ENCODE assay signal across 8 cellular contexts in genomic region chr9:127154390-127155191, GRCh38. TPM values are rescaled to one million over a fixed set of nuclear protein-coding genes. Genes with fewer than 3 reads are reported as not detected.
DNase-seq lines count a peak whose midpoint lies in the region; ATAC-seq and TF ChIP-seq lines count a peak whose summit lies in the region.

No MANE protein-coding gene starts in this region.

- TF ChIP-seq CTCF in BJ (IDR thresholded peaks at IDR 0.05; ENCODE audit: insufficient read depth, low read depth, low read length) (0 out of 2 replicates have a peak, but pooled peaks have one; percentile 9), type B pancreatic cell (conservative IDR thresholded peaks at IDR 0.05) (no peak)

- no peaks in the 10 kb centered on the region for H3K36me3 Mint-ChIP-seq in activated T-helper 1 cell treated with anti-CD3 and anti-CD28 coated beads, Interleukin-12 subunit alpha, Interleukin-12 subunit beta, Interleukin-2, Interleukin-4 antibody, amounts not matched to agents 30 ng/mL and 10 ng/mL and 1 ng/mL, durations not matched to agents 14 hours and 24 hours and 36 hours (ENCODE audit: low read depth)
- no peaks in the 10 kb centered on the region for H3K36me3 Mint-ChIP-seq in type B pancreatic cell

- H3K4me3 Mint-ChIP-seq in activated T-helper 1 cell treated with anti-CD3 and anti-CD28 coated beads, Interleukin-12 subunit alpha, Interleukin-12 subunit beta, Interleukin-2, Interleukin-4 antibody, amounts not matched to agents 30 ng/mL and 10 ng/mL and 1 ng/mL, durations not matched to agents 14 hours and 24 hours and 36 hours, result no peak overlapping the region
- H3K4me3 Mint-ChIP-seq in type B pancreatic cell, result no peak overlapping the region

- H3K27me3 Mint-ChIP-seq in activated T-helper 1 cell treated with anti-CD3 and anti-CD28 coated beads, Interleukin-12 subunit alpha, Interleukin-12 subunit beta, Interleukin-2, Interleukin-4 antibody, amounts not matched to agents 30 ng/mL and 10 ng/mL and 1 ng/mL, durations not matched to agents 14 hours and 24 hours and 36 hours (ENCODE audit: insufficient read depth), result peaks cover 16% of the 10 kb centered on the region
- no peaks in the 10 kb centered on the region for H3K27me3 Mint-ChIP-seq in type B pancreatic cell

- H3K4me1 Mint-ChIP-seq in activated T-helper 1 cell treated with anti-CD3 and anti-CD28 coated beads, Interleukin-12 subunit alpha, Interleukin-12 subunit beta, Interleukin-2, Interleukin-4 antibody, amounts not matched to agents 30 ng/mL and 10 ng/mL and 1 ng/mL, durations not matched to agents 14 hours and 24 hours and 36 hours (ENCODE audit: low read depth), result peaks cover 20% of the 10 kb centered on the region
- peaks cover 19% of the 10 kb centered on the region for H3K4me1 Mint-ChIP-seq in type B pancreatic cell (ENCODE audit: unreplicated experiment)

- CTCF ChIA-PET in BJ (lab: Yijun Ruan, JAX), result interaction anchor here (0.8 to 1.1 kb wide), 2 partner anchors 16 to 44 kb away, joined by 3 read pairs; no protein-coding TSS in a partner anchor

- ATAC-seq in GM21737 (IDR thresholded peaks at IDR 0.05; ENCODE audit: unreplicated experiment), result peak; percentile 64
- ATAC-seq in left lobe of liver, result no peak
- ATAC-seq in HG03520 (IDR thresholded peaks at IDR 0.05; ENCODE audit: unreplicated experiment), result no peak

- DNase-seq in BJ (ENCODE audit: low read depth) (peak; percentile 61), left lobe of liver (ENCODE audit: low spot score) (peak; percentile 40), type B pancreatic cell (ENCODE audit: extremely low spot score, unreplicated experiment) (no peak), NCI-H69 (lab: John Stamatoyannopoulos, UW) (no peak)
- no peak for DNase-seq in activated T-helper 1 cell treated with anti-CD3 and anti-CD28 coated beads, Interleukin-12 subunit alpha, Interleukin-12 subunit beta, Interleukin-2, Interleukin-4 antibody, amounts not matched to agents 30 ng/mL and 10 ng/mL and 1 ng/mL, durations not matched to agents 14 hours and 24 hours and 36 hours (ENCODE audit: low spot score)
- DNase-seq in effector CD4-positive, alpha-beta T cell, result no peak

- intact Hi-C loops in activated T-helper 1 cell treated with anti-CD3 and anti-CD28 coated beads, Interleukin-12 subunit alpha, Interleukin-12 subunit beta, Interleukin-2, Interleukin-4 antibody, amounts not matched to agents 30 ng/mL and 10 ng/mL and 1 ng/mL, durations not matched to agents 14 hours and 24 hours and 36 hours (cut with micrococcal nuclease), result loop anchor here (1.0 kb wide), 2 partner anchors 149 to 168 kb away; no protein-coding TSS in a partner anchor

- H3K27me3 ChIP-seq in BJ (ENCODE audit: control insufficient read depth, insufficient read depth, low read length), result no peaks in the 10 kb centered on the region

- POLR2A ChIA-PET in BJ (lab: Charles Lee), result no interaction called here

- peak overlapping the region; percentile 22 for H3K27ac Mint-ChIP-seq in activated T-helper 1 cell treated with anti-CD3 and anti-CD28 coated beads, Interleukin-12 subunit alpha, Interleukin-12 subunit beta, Interleukin-2, Interleukin-4 antibody, amounts not matched to agents 30 ng/mL and 10 ng/mL and 1 ng/mL, durations not matched to agents 14 hours and 24 hours and 36 hours
- H3K27ac Mint-ChIP-seq in type B pancreatic cell, result peak overlapping the region; percentile 39

- H3K36me3 ChIP-seq in BJ (ENCODE audit: control insufficient read depth, insufficient read depth, low read length), result no peaks in the 10 kb centered on the region

- no peak overlapping the region for H3K4me3 ChIP-seq in BJ (ENCODE audit: low read depth, low read length)

- no peaks in the 10 kb centered on the region for H3K9me3 Mint-ChIP-seq in activated T-helper 1 cell treated with anti-CD3 and anti-CD28 coated beads, Interleukin-12 subunit alpha, Interleukin-12 subunit beta, Interleukin-2, Interleukin-4 antibody, amounts not matched to agents 30 ng/mL and 10 ng/mL and 1 ng/mL, durations not matched to agents 14 hours and 24 hours and 36 hours
- no peaks in the 10 kb centered on the region for H3K9me3 Mint-ChIP-seq in type B pancreatic cell

RNA-seq across cellular contexts. Expression of gene ANGPTL2, which starts 32.2 kb away (rescaled TPM):
- 39.7 and 47.0 TPM in 2 replicates for polyA plus RNA-seq in BJ (2011; rRNA removed)
- polyA minus RNA-seq in BJ (2011; rRNA and poly(A)+ RNA removed), result 16.4 and 17.0 TPM in 2 replicates
- not detected in 2 replicates for total RNA-seq in activated T-helper 1 cell treated with anti-CD3 and anti-CD28 coated beads, Interleukin-12 subunit alpha, Interleukin-12 subunit beta, Interleukin-2, Interleukin-4 antibody, amounts not matched to agents 30 ng/mL and 10 ng/mL and 1 ng/mL, durations not matched to agents 14 hours and 24 hours and 36 hours
- total RNA-seq in left lobe of liver (2.8 TPM), type B pancreatic cell (ENCODE audit: low replicate concordance) (5.4 and 20.6 TPM in 2 replicates)

Comparison
In these comparisons a context has a peak if more than half of its experiments do, and no peak if none do; other contexts are left out.
1. DNase-seq: peak in BJ (single experiment) and left lobe of liver (single experiment); none in activated T-helper 1 cell treated with anti-CD3 and anti-CD28 coated beads, Interleukin-12 subunit alpha, Interleukin-12 subunit beta, Interleukin-2, Interleukin-4 antibody, amounts not matched to agents 30 ng/mL and 10 ng/mL and 1 ng/mL, durations not matched to agents 14 hours and 24 hours and 36 hours (single experiment), type B pancreatic cell (single experiment), NCI-H69 (single experiment) and effector CD4-positive, alpha-beta T cell (single experiment).